Comparison of ENCODE assay signal across 1 cellular context in genomic region chr18:53687002-53687401, GRCh38.
TF ChIP-seq lines count a peak whose summit lies in the region.

No MANE protein-coding gene starts in this region.

TF ChIP-seq in SK-N-SH, 30 proteins besides CTCF, POLR2A, EP300 and RAD21 (continued from another document):
- TF ChIP-seq IRF3 (IDR thresholded peaks at IDR 0.05; ENCODE audit: low read depth, low read length) (no peak), SMC3 (IDR thresholded peaks at IDR 0.05; ENCODE audit: low read depth, low read length) (no peak), TAF1 (IDR thresholded peaks at IDR 0.05; ENCODE audit: borderline replicate concordance, low read depth, low read length) (no peak), YY1 (IDR thresholded peaks at IDR 0.05; ENCODE audit: low read depth) (no peak), TEAD4 (IDR thresholded peaks at IDR 0.05; ENCODE audit: borderline replicate concordance, insufficient read depth) (no peak), ELF1 (IDR thresholded peaks at IDR 0.05) (no peak), FOXM1 (IDR thresholded peaks at IDR 0.05; ENCODE audit: low read depth) (no peak), FOXJ3 (CRISPR knock-in tag; IDR thresholded peaks at IDR 0.05) (no peak)
TF ChIP-seq in SK-N-SH: peak in this region for 0.
